ENCODE assay signal across 10 cellular contexts in the genomic region with DNA sequence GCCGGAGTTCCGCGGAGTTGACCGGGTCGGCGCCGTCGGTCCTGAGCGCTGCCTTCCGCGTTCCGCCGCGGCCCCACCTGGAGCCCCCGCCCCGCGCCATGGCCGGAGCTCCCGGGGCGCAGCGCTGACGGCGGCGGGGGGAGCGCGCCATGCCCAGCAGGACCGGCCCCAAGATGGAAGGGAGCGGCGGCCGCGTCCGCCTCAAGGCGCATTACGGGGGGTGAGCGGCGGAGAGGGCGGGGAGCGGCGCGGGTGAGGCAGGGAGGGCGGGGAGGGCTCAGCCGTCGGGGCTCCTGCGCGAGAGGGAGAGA. TPM values are rescaled to one million over a fixed set of nuclear protein-coding genes. Genes with fewer than 3 reads are reported as not detected.
DNase-seq lines count a peak whose midpoint lies in the region; ATAC-seq, FAIRE-seq and TF ChIP-seq lines count a peak whose summit lies in the region.
"Had no signal": no experiment of that assay in that cellular context is flagged by ENCODE, and none has a peak within 500 bp of the region (broad histone marks: within the 10 kb centered on the region; RNA-seq: fewer than 3 reads in every experiment).

No MANE protein-coding gene starts in this region.

- peaks cover 15% of the 10 kb centered on the region for H3K27me3 Mint-ChIP-seq in activated T-cell treated with anti-CD3 and anti-CD28 coated beads, Interleukin-2, amount 50 U/mL, for 72 hours (ENCODE audit: low read depth)
- H3K27me3 Mint-ChIP-seq in activated CD8-positive, alpha-beta T cell treated with anti-CD3 and anti-CD28 coated beads, Interleukin-2, amount 10 ng/mL, durations not matched to agents 7 days and 5 days (ENCODE audit: low read depth), result peaks cover 16% of the 10 kb centered on the region

- no peaks in the 10 kb centered on the region for H3K36me3 Mint-ChIP-seq in activated T-cell treated with anti-CD3 and anti-CD28 coated beads, Interleukin-2, amount 50 U/mL, for 72 hours (ENCODE audit: insufficient read depth in 2 of 2)
- H3K36me3 Mint-ChIP-seq in activated CD8-positive, alpha-beta T cell treated with anti-CD3 and anti-CD28 coated beads, Interleukin-2, amount 10 ng/mL, durations not matched to agents 7 days and 5 days (ENCODE audit: low read depth), result no peaks in the 10 kb centered on the region

- H3K9me3 ChIP-seq in keratinocyte (ENCODE audit: control insufficient read depth, low read depth, low read length) (no peaks in the 10 kb centered on the region), thyroid gland (no peaks in the 10 kb centered on the region)

- H3K9me1 ChIP-seq in keratinocyte (ENCODE audit: control insufficient read depth, extremely low read depth, insufficient read depth, low read length), result peaks cover 9% of the 10 kb centered on the region

- no peak overlapping the region for H3K27ac Mint-ChIP-seq in activated T-cell treated with anti-CD3 and anti-CD28 coated beads, Interleukin-2, amount 50 U/mL, for 72 hours
- H3K27ac Mint-ChIP-seq in activated CD8-positive, alpha-beta T cell treated with anti-CD3 and anti-CD28 coated beads, Interleukin-2, amount 10 ng/mL, durations not matched to agents 7 days and 5 days, result no peak overlapping the region

- peak overlapping the region; percentile 78 to 90 (median 86) for H3K4me3 ChIP-seq in keratinocyte (ENCODE audit: control insufficient read depth in 2 of 3, extremely low read depth in 1 of 3, insufficient read depth in 2 of 3, low read depth in 1 of 3, low read length in 3 of 3)
- peak overlapping the region; percentile 18 to 84 (median 46) for H3K4me3 ChIP-seq in thyroid gland (replicated peaks in 1 of 3)

- H3K4me1 Mint-ChIP-seq in activated T-cell treated with anti-CD3 and anti-CD28 coated beads, Interleukin-2, amount 50 U/mL, for 72 hours (ENCODE audit: low read depth), result peaks cover 19% of the 10 kb centered on the region
- H3K4me1 Mint-ChIP-seq in activated CD8-positive, alpha-beta T cell treated with anti-CD3 and anti-CD28 coated beads, Interleukin-2, amount 10 ng/mL, durations not matched to agents 7 days and 5 days (ENCODE audit: low read depth), result peaks cover 16% of the 10 kb centered on the region

- H3K4me1 ChIP-seq in keratinocyte (ENCODE audit: control insufficient read depth, extremely low read depth, insufficient read depth, low read length) (peaks cover 13% of the 10 kb centered on the region), thyroid gland (peaks cover 14 to 22% of the 10 kb centered on the region in 2 donors)

- FAIRE-seq in keratinocyte (lab: Jason Lieb, UNC), result no peak
- FAIRE-seq: G401.6 had no signal

- dilution Hi-C loops in keratinocyte (cut with MboI; ENCODE audit: extremely low pct_ligation_motif_present, low sequenced_read_pairs), result no loop called here

- no peak for DNase-seq in activated T-cell treated with anti-CD3 and anti-CD28 coated beads, Interleukin-2, amount 50 U/mL, for 72 hours
- no peak for DNase-seq in activated T-cell treated with anti-CD3 and anti-CD28 coated beads, Interleukin-2, amount 50 U/mL, for 1 hour
- DNase-seq in activated CD8-positive, alpha-beta T cell treated with anti-CD3 and anti-CD28 coated beads, Interleukin-2, amount 10 ng/mL, durations not matched to agents 7 days and 5 days, result peak; percentile 43
- DNase-seq in keratinocyte (ENCODE audit: low read depth, low spot score) (no peak), thyroid gland (no peak)
- DNase-seq in activated CD4-positive, CD25-positive, alpha-beta regulatory T cell treated with anti-CD3 and anti-CD28 coated beads, Interleukin-2, amount 50 U/mL, for 72 hours, result no peak
- DNase-seq: midbrain had no signal

- no peak overlapping the region for H3K27ac ChIP-seq in keratinocyte (ENCODE audit: control insufficient read depth, insufficient read depth, low read length)
- H3K27ac ChIP-seq in thyroid gland, result peak overlapping the region in 2 of 3 donors; percentile 53 to 68

- peak overlapping the region; percentile 12 for H2AFZ ChIP-seq in keratinocyte (ENCODE audit: control insufficient read depth, low read length)

- ATAC-seq in activated T-cell treated with anti-CD3 and anti-CD28 coated beads, Interleukin-2, amount 50 U/mL, for 72 hours (replicated peaks in 1 of 2), result no peak
- no peak for ATAC-seq in activated CD8-positive, alpha-beta T cell treated with anti-CD3 and anti-CD28 coated beads, Interleukin-2, amount 10 ng/mL, durations not matched to agents 7 days and 5 days
- no peak for ATAC-seq in GM18873 (IDR thresholded peaks at IDR 0.05; ENCODE audit: low FRiP score, unreplicated experiment)
- ATAC-seq in GM18511 (IDR thresholded peaks at IDR 0.05; ENCODE audit: unreplicated experiment), result no peak

- TF ChIP-seq POLR2A in thyroid gland (IDR thresholded peaks at IDR 0.05), result no peak

- peak overlapping the region; percentile 81 for H3K4me2 ChIP-seq in keratinocyte (ENCODE audit: control insufficient read depth, extremely low read depth, insufficient read depth, low read depth, low read length)

- peaks cover 9% of the 10 kb centered on the region for H4K20me1 ChIP-seq in keratinocyte (ENCODE audit: control insufficient read depth, extremely low read depth, insufficient read depth, low read length)

- no peaks in the 10 kb centered on the region for H3K9me3 Mint-ChIP-seq in activated T-cell treated with anti-CD3 and anti-CD28 coated beads, Interleukin-2, amount 50 U/mL, for 72 hours
- no peaks in the 10 kb centered on the region for H3K9me3 Mint-ChIP-seq in activated CD8-positive, alpha-beta T cell treated with anti-CD3 and anti-CD28 coated beads, Interleukin-2, amount 10 ng/mL, durations not matched to agents 7 days and 5 days (ENCODE audit: insufficient read depth)

- peaks cover 26% of the 10 kb centered on the region for H3K79me2 ChIP-seq in keratinocyte (ENCODE audit: control insufficient read depth, insufficient read depth, low read length)

- intact Hi-C loops in thyroid gland (cut with DNase I), result loop anchor here (10.0 kb wide), 1 partner anchor 124 kb away; no protein-coding TSS in a partner anchor

- CTCF ChIA-PET in activated CD8-positive, alpha-beta T cell treated with anti-CD3 and anti-CD28 coated beads, Interleukin-2, amount 10 ng/mL, durations not matched to agents 7 days and 5 days (lab: Charles Lee), result no interaction called here

- TF ChIP-seq CTCF in keratinocyte (optimal IDR thresholded peaks at IDR 0.05 in 1 of 3, IDR thresholded peaks at IDR 0.05 in 1 of 3, conservative IDR thresholded peaks at IDR 0.05 in 1 of 3; ENCODE audit: extremely low read depth in 1 of 3, insufficient read depth in 2 of 3, low read length in 3 of 3) (no peak), thyroid gland (IDR thresholded peaks at IDR 0.05) (no peak)

- POLR2A ChIA-PET in activated CD8-positive, alpha-beta T cell treated with anti-CD3 and anti-CD28 coated beads, Interleukin-2, amount 10 ng/mL, durations not matched to agents 7 days and 5 days (lab: Charles Lee), result no interaction called here

- H3K27me3 ChIP-seq in keratinocyte (ENCODE audit: control insufficient read depth, extremely low read depth, insufficient read depth, low read length) (no peaks in the 10 kb centered on the region), thyroid gland (no peaks in the 10 kb centered on the region)

- WGBS in thyroid gland, 2 donors, result no CpG with 5 or more reads among the region's 45 CpGs

- peak overlapping the region; percentile 49 to 76 for H3K4me3 Mint-ChIP-seq in activated T-cell treated with anti-CD3 and anti-CD28 coated beads, Interleukin-2, amount 50 U/mL, for 72 hours
- H3K4me3 Mint-ChIP-seq in activated CD8-positive, alpha-beta T cell treated with anti-CD3 and anti-CD28 coated beads, Interleukin-2, amount 10 ng/mL, durations not matched to agents 7 days and 5 days, result peak overlapping the region; percentile 62

- peak overlapping the region; percentile 71 for H3K9ac ChIP-seq in keratinocyte (ENCODE audit: control insufficient read depth, extremely low read depth, insufficient read depth, low read length)

- H3K36me3 ChIP-seq in keratinocyte (ENCODE audit: control insufficient read depth in 2 of 2, extremely low read depth in 1 of 2, insufficient read depth in 2 of 2, low read length in 2 of 2), result peaks cover 0 to 2% of the 10 kb centered on the region in 2 experiments
- no peaks in the 10 kb centered on the region for H3K36me3 ChIP-seq in thyroid gland

RNA-seq across cellular contexts. Expression of a gene that starts 0.2 kb away (rescaled TPM):
- 10 to 100 TPM; 12.3 to 16.8 TPM for total RNA-seq in activated T-cell treated with anti-CD3 and anti-CD28 coated beads, Interleukin-2, amount 50 U/mL, for 72 hours
- total RNA-seq in activated CD8-positive, alpha-beta T cell treated with anti-CD3 and anti-CD28 coated beads, Interleukin-2, amount 10 ng/mL, durations not matched to agents 7 days and 5 days, result 10 to 100 TPM; 11.4 to 12.9 TPM
- 36.3 to 41.3 TPM (median 39.5 TPM) in 3 replicates for polyA plus RNA-seq in keratinocyte
- polyA plus RNA-seq in keratinocyte (2011; ENCODE audit: low read depth), result 22.3 TPM
- polyA plus RNA-seq in keratinocyte (2011; cell fraction: cytosol; rRNA removed), result 25.0 and 40.0 TPM in 2 replicates
- polyA plus RNA-seq in keratinocyte (2011; cell fraction: nucleus; rRNA removed), result 34.0 and 36.8 TPM in 2 replicates
- polyA plus RNA-seq in keratinocyte (2012; ENCODE audit: low replicate concordance), result 28.3 and 35.9 TPM in 2 replicates
- polyA minus RNA-seq in keratinocyte, result 47.1 to 99.9 TPM (median 50.4 TPM) in 3 replicates
- polyA minus RNA-seq in keratinocyte (2011; cell fraction: cytosol; rRNA and poly(A)+ RNA removed), result 30.3 TPM
- 16.4 and 19.0 TPM in 2 replicates for polyA minus RNA-seq in keratinocyte (2011; cell fraction: nucleus; rRNA and poly(A)+ RNA removed)
- total RNA-seq in thyroid gland, result 10 to 100 TPM; 33.6 to 53.0 (median 44.3) TPM

RNA-seq across cellular contexts. Expression of a gene that starts 31.3 kb away (rescaled TPM):
- total RNA-seq in activated T-cell treated with anti-CD3 and anti-CD28 coated beads, Interleukin-2, amount 50 U/mL, for 72 hours, result not detected
- not detected for total RNA-seq in activated CD8-positive, alpha-beta T cell treated with anti-CD3 and anti-CD28 coated beads, Interleukin-2, amount 10 ng/mL, durations not matched to agents 7 days and 5 days
- polyA plus RNA-seq in keratinocyte, result not detected in 3 replicates
- polyA plus RNA-seq in keratinocyte (2011; ENCODE audit: low read depth), result not detected
- not detected in 2 replicates for polyA plus RNA-seq in keratinocyte (2011; cell fraction: cytosol; rRNA removed)
- not detected in 2 replicates for polyA plus RNA-seq in keratinocyte (2011; cell fraction: nucleus; rRNA removed)
- not detected in 2 replicates for polyA plus RNA-seq in keratinocyte (2012; ENCODE audit: low replicate concordance)
- not detected in 3 replicates for polyA minus RNA-seq in keratinocyte
- not detected for polyA minus RNA-seq in keratinocyte (2011; cell fraction: cytosol; rRNA and poly(A)+ RNA removed)
- polyA minus RNA-seq in keratinocyte (2011; cell fraction: nucleus; rRNA and poly(A)+ RNA removed), result not detected in 2 replicates
- under 1 TPM in 2 of 4 donors, not detected in 2; 0.49 to 0.78 TPM for total RNA-seq in thyroid gland

RNA-seq across cellular contexts. Expression of a gene that starts 46.9 kb away (rescaled TPM):
- not detected for total RNA-seq in activated T-cell treated with anti-CD3 and anti-CD28 coated beads, Interleukin-2, amount 50 U/mL, for 72 hours
- not detected for total RNA-seq in activated CD8-positive, alpha-beta T cell treated with anti-CD3 and anti-CD28 coated beads, Interleukin-2, amount 10 ng/mL, durations not matched to agents 7 days and 5 days
- polyA plus RNA-seq in keratinocyte, result not detected in 3 replicates
- polyA plus RNA-seq in keratinocyte (2011; ENCODE audit: low read depth), result not detected
- not detected in 2 replicates for polyA plus RNA-seq in keratinocyte (2011; cell fraction: cytosol; rRNA removed)
- 0.04 TPM in 1 of 2 replicates, not detected in the other for polyA plus RNA-seq in keratinocyte (2011; cell fraction: nucleus; rRNA removed)
- polyA plus RNA-seq in keratinocyte (2012; ENCODE audit: low replicate concordance), result not detected in 2 replicates
- not detected in 3 replicates for polyA minus RNA-seq in keratinocyte
- not detected for polyA minus RNA-seq in keratinocyte (2011; cell fraction: cytosol; rRNA and poly(A)+ RNA removed)
- polyA minus RNA-seq in keratinocyte (2011; cell fraction: nucleus; rRNA and poly(A)+ RNA removed), result not detected in 2 replicates
- under 1 TPM in 1 of 4 donors, not detected in 3; 0.13 TPM for total RNA-seq in thyroid gland
